Comparison of ENCODE assay signal across 8 cellular contexts in the genomic region with DNA sequence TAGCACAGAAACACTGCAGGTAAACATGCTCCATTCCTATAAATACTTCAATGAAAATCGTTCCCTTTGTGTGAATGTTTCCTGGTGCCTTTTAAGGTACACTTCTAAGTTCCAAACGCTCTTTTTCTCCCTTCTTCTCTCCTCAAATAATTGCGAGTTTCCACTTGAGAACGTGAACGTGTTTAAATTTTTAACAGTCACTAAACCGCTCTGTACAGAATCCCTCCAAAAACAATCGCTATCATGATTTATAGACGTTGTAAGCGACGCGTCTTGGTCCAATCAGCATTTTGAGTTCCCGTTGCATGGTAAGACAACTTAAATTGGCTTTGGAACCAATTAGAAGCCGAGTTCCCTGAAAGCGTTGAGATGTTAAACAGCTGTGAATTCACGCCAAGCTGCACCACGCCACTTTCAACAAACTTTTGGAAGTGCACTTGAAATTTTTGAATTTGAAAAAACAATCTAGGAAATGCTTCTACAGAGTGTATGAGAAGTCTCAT. TPM values are rescaled to one million over a fixed set of nuclear protein-coding genes. Genes with fewer than 3 reads are reported as not detected.
A peak's percentile ranks its signal among the peaks of the same experiment; 100 is the strongest.
DNase-seq lines count a peak whose midpoint lies in the region; ATAC-seq and TF ChIP-seq lines count a peak whose summit lies in the region.

No MANE protein-coding gene starts in this region.

- H3K4me3 Mint-ChIP-seq in HFFc6: peak overlapping the region; percentile 89
- peak overlapping the region; percentile 83 for H3K4me3 Mint-ChIP-seq in activated naive CD8-positive, alpha-beta T cell treated with anti-CD3 and anti-CD28 coated beads for 36 hours

- H3K4me3 ChIP-seq in right atrium auricular region (peak overlapping the region; percentile 62 to 75), retinal pigment epithelial cell (ENCODE audit: low read length) (peak overlapping the region; percentile 89)

- no peaks in the 10 kb centered on the region for H3K36me3 ChIP-seq in right atrium auricular region

- H3K4me1 ChIP-seq in right atrium auricular region: no peaks in the 10 kb centered on the region

- ATAC-seq in GM21576 (IDR thresholded peaks at IDR 0.05; ENCODE audit: unreplicated experiment) (no peak), GM18520 (IDR thresholded peaks at IDR 0.05; ENCODE audit: unreplicated experiment) (no peak)

- H3K4me1 Mint-ChIP-seq in HFFc6 (ENCODE audit: low read depth): peaks cover 8% of the 10 kb centered on the region; the same call in 1 of the 2 replicates
- H3K4me1 Mint-ChIP-seq in activated naive CD8-positive, alpha-beta T cell treated with anti-CD3 and anti-CD28 coated beads for 36 hours: peaks cover 21% of the 10 kb centered on the region

- no peak overlapping the region for H3K27ac Mint-ChIP-seq in HFFc6
- peak overlapping the region; percentile 91 for H3K27ac Mint-ChIP-seq in activated naive CD8-positive, alpha-beta T cell treated with anti-CD3 and anti-CD28 coated beads for 36 hours

- no peaks in the 10 kb centered on the region for H3K36me3 Mint-ChIP-seq in HFFc6 (ENCODE audit: low read depth)
- peaks cover 4% of the 10 kb centered on the region for H3K36me3 Mint-ChIP-seq in activated naive CD8-positive, alpha-beta T cell treated with anti-CD3 and anti-CD28 coated beads for 36 hours

- H3K27me3 ChIP-seq in right atrium auricular region: no peaks in the 10 kb centered on the region

- H3K27ac ChIP-seq in right atrium auricular region: peak overlapping the region; percentile 92 to 96

- H3K27me3 Mint-ChIP-seq in HFFc6 (ENCODE audit: insufficient read depth): peaks cover 5% of the 10 kb centered on the region
- H3K27me3 Mint-ChIP-seq in activated naive CD8-positive, alpha-beta T cell treated with anti-CD3 and anti-CD28 coated beads for 36 hours: peaks cover 11% of the 10 kb centered on the region

- DNase-seq in D341Med (ENCODE audit: low spot score): peak; percentile 34
- peak; percentile 16 for DNase-seq in HFFc6
- DNase-seq in NCI-H82 treated with DMSO at 0.1 percent for 48 hours (lab: John Stamatoyannopoulos, UW; ENCODE audit: unreplicated experiment): peak; percentile 49
- peak; percentile 14 for DNase-seq in activated naive CD8-positive, alpha-beta T cell treated with anti-CD3 and anti-CD28 coated beads for 36 hours
- DNase-seq in right atrium auricular region (ENCODE audit: low spot score): no peak
- no peak for DNase-seq in retinal pigment epithelial cell (ENCODE audit: low read depth)

- H3K9me3 Mint-ChIP-seq in HFFc6: no peaks in the 10 kb centered on the region
- no peaks in the 10 kb centered on the region for H3K9me3 Mint-ChIP-seq in activated naive CD8-positive, alpha-beta T cell treated with anti-CD3 and anti-CD28 coated beads for 36 hours

- no peaks in the 10 kb centered on the region for H3K9me3 ChIP-seq in right atrium auricular region

- TF ChIP-seq CTCF in HFFc6 (IDR thresholded peaks at IDR 0.05) (no peak), right atrium auricular region (IDR thresholded peaks at IDR 0.05) (no peak), retinal pigment epithelial cell (conservative IDR thresholded peaks at IDR 0.05; ENCODE audit: low read depth, low read length) (no peak)

RNA-seq across cellular contexts. Expression of gene EBLN1, which starts 12.6 kb away (rescaled TPM):
- not detected for total RNA-seq in HFFc6 (2021; fragmentation: NEBNext Ultra II Directional; extraction: Animal tissue kit (Norgen Biotek cat#: 25700))
- not detected for total RNA-seq in activated naive CD8-positive, alpha-beta T cell treated with anti-CD3 and anti-CD28 coated beads for 36 hours
- total RNA-seq in right atrium auricular region: not detected

Comparison
In these comparisons a context has a peak if more than half of its experiments do, and no peak if none do; other contexts are left out.
1. DNase-seq: peak in D341Med (single experiment), HFFc6 (single experiment), NCI-H82 treated with DMSO at 0.1 percent for 48 hours (single experiment) and activated naive CD8-positive, alpha-beta T cell treated with anti-CD3 and anti-CD28 coated beads for 36 hours (single experiment); none in right atrium auricular region (single experiment) and retinal pigment epithelial cell (single experiment).